ENCODE assay signal across 32 cellular contexts in genomic region chr3:9846931-9847488, GRCh38. TPM values are rescaled to one million over a fixed set of nuclear protein-coding genes. Genes with fewer than 3 reads are reported as not detected.
"Had no signal": no experiment of that assay in that cellular context is flagged by ENCODE, and none has a peak within 500 bp of the region (broad histone marks: within the 10 kb centered on the region; RNA-seq: fewer than 3 reads in every experiment).

No MANE protein-coding gene starts in this region.

- H3K4me3 ChIP-seq: esophagus muscularis mucosa, gastrocnemius medialis had no signal

- ATAC-seq: activated CD4-positive, CD25-positive, alpha-beta regulatory T cell treated with anti-CD3 and anti-CD28 coated beads, Interleukin-2, amount 50 U/mL, for 24 hours; activated CD8-positive, alpha-beta T cell treated with anti-CD3 and anti-CD28 coated beads for 36 hours; activated T-cell treated with anti-CD3 and anti-CD28 coated beads, Interleukin-2, amount 50 U/mL, for 4 hours; activated T-helper 17 cell treated with anti-CD3 and anti-CD28 coated beads, Interleukin-2, amount 50 U/mL, for 72 hours; effector memory CD8-positive, alpha-beta T cell; foreskin keratinocyte; gastrocnemius medialis; T-helper 17 cell had no signal

- H3K27ac ChIP-seq: brain microvascular endothelial cell, esophagus muscularis mucosa, foreskin keratinocyte, gastrocnemius medialis had no signal

- H3K36me3 ChIP-seq: brain microvascular endothelial cell had no signal

- H3K9me3 ChIP-seq: esophagus muscularis mucosa, gastrocnemius medialis had no signal

- H3K27me3 ChIP-seq: brain microvascular endothelial cell, esophagus muscularis mucosa, foreskin keratinocyte, gastrocnemius medialis had no signal

- FAIRE-seq: astrocyte, bronchial epithelial cell, colon had no signal

- DNase-seq: activated B cell treated with CpG ODN at 0.5 μM for 24 hours; activated CD4-positive, alpha-beta T cell treated with anti-CD3 and anti-CD28 coated beads for 48 hours; activated CD4-positive, alpha-beta T cell treated with anti-CD3 and anti-CD28 coated beads, Interleukin-2, amount 50 U/mL, for 1 hour; activated CD4-positive, alpha-beta T cell treated with anti-CD3 and anti-CD28 coated beads, Interleukin-2, amount 50 U/mL, for 48 hours; activated CD8-positive, alpha-beta memory T cell treated with anti-CD3 and anti-CD28 coated beads for 24 hours; activated CD8-positive, alpha-beta T cell treated with anti-CD3 and anti-CD28 coated beads for 36 hours; activated effector memory CD4-positive, alpha-beta T cell treated with Interleukin-2 at 50 U/mL for 16 hours; activated gamma-delta T cell treated with Interleukin-2 at 50 U/mL for 16 hours; activated naive CD4-positive, alpha-beta T cell treated with anti-CD3 and anti-CD28 coated beads, Interleukin-2, amount 50 U/mL, for 16 hours; activated naive CD4-positive, alpha-beta T cell treated with Interleukin-2 at 50 U/mL for 16 hours; activated T-cell treated with anti-CD3 and anti-CD28 coated beads, Interleukin-2, amount 50 U/mL, for 4 hours; amniotic stem cell; anterior cingulate cortex; brain microvascular endothelial cell; cortex of kidney; dermis blood vessel endothelial cell; effector CD4-positive, alpha-beta T cell; effector memory CD8-positive, alpha-beta T cell; erythroblast; foreskin keratinocyte; gastrocnemius medialis; T-helper 1 cell; T-helper 17 cell; T1000; WERI-Rb-1 had no signal

RNA-seq across cellular contexts. Expression of gene CIDEC, which starts 33.0 kb away (rescaled TPM):
- total RNA-seq: activated B cell treated with CpG ODN at 0.5 μM for 24 hours; activated CD8-positive, alpha-beta T cell treated with anti-CD3 and anti-CD28 coated beads for 36 hours; activated T-cell treated with anti-CD3 and anti-CD28 coated beads, Interleukin-2, amount 50 U/mL, for 4 hours; astrocyte; bronchial epithelial cell; chondrocyte; dermis blood vessel endothelial cell; foreskin keratinocyte; T-helper 17 cell had no signal
